In genomic region chr12:100199347-100200136, GRCh38 we compare ENCODE assay signal across 8 cellular contexts. TPM values are rescaled to one million over a fixed set of nuclear protein-coding genes. Genes with fewer than 3 reads are reported as not detected.
DNase-seq lines count a peak whose midpoint lies in the region; ATAC-seq and TF ChIP-seq lines count a peak whose summit lies in the region.

No MANE protein-coding gene starts in this region.

- peak overlapping the region; percentile 94 to 98 for H3K4me3 Mint-ChIP-seq in effector memory CD8-positive, alpha-beta T cell

- H3K9me3 Mint-ChIP-seq in effector memory CD8-positive, alpha-beta T cell = no peaks in the 10 kb centered on the region

- H3K36me3 ChIP-seq in mucosa of descending colon (ENCODE audit: low read depth) = no peaks in the 10 kb centered on the region

- intact Hi-C loops in mucosa of descending colon (cut with DNase I, micrococcal nuclease) = no loop called here

- no peak for TF ChIP-seq CTCF in mucosa of descending colon (IDR thresholded peaks at IDR 0.05)

- H3K27ac Mint-ChIP-seq in effector memory CD8-positive, alpha-beta T cell = peak overlapping the region; percentile 98 to 99

- H3K4me1 ChIP-seq in mucosa of descending colon (ENCODE audit: low read depth) = peaks cover 11% of the 10 kb centered on the region

- ATAC-seq in GM18870 (IDR thresholded peaks at IDR 0.05; ENCODE audit: unreplicated experiment) (peak; percentile 29), HG03097 (IDR thresholded peaks at IDR 0.05; ENCODE audit: low FRiP score, unreplicated experiment) (peak; percentile 75), mucosa of descending colon (peak; percentile 92)
- ATAC-seq in effector memory CD8-positive, alpha-beta T cell (replicated peaks) = peak; percentile 65

- DNase-seq in AG08395 (ENCODE audit: low spot score) = peak; percentile 36
- peak; percentile 68 for DNase-seq in NCI-H2171 treated with DMSO at 0.1 percent for 48 hours (lab: John Stamatoyannopoulos, UW)
- DNase-seq in activated CD4-positive, alpha-beta T cell treated with anti-CD3 and anti-CD28 coated beads, Interleukin-2, amount 50 U/mL, for 48 hours = peak; percentile 79 to 86
- DNase-seq in effector memory CD8-positive, alpha-beta T cell = peak; percentile 72 to 75 (median 72)
- peak; percentile 88 to 93 (median 93) for DNase-seq in mucosa of descending colon
- peak; percentile 69 for DNase-seq in stimulated activated CD8-positive, alpha-beta memory T cell treated with anti-CD3 and anti-CD28 coated beads, Interleukin-4, amount 100 ng/mL, for 24 hours (ENCODE audit: low read depth)

- peak overlapping the region; percentile 72 for H3K4me3 ChIP-seq in mucosa of descending colon

- H3K4me1 Mint-ChIP-seq in effector memory CD8-positive, alpha-beta T cell (ENCODE audit: low read depth in 2 of 2) = peaks cover 20 to 24% of the 10 kb centered on the region in 2 donors

- H3K9me3 ChIP-seq in mucosa of descending colon = no peaks in the 10 kb centered on the region

- no peaks in the 10 kb centered on the region for H3K27me3 Mint-ChIP-seq in effector memory CD8-positive, alpha-beta T cell

- peaks cover 32% of the 10 kb centered on the region for H3K36me3 Mint-ChIP-seq in effector memory CD8-positive, alpha-beta T cell (ENCODE audit: insufficient read depth)

RNA-seq across cellular contexts. Expression of gene ACTR6, which starts 1.1 kb away (rescaled TPM):
- total RNA-seq in mucosa of descending colon = 10 to 100 TPM; 20.4 to 26.5 (median 21.4) TPM

RNA-seq across cellular contexts. Expression of gene BLTP3B, which starts 56.9 kb away (rescaled TPM):
- total RNA-seq in mucosa of descending colon = 10 to 100 TPM; 20.6 to 29.7 (median 25.0) TPM

Comparison
In these comparisons a context has a peak if more than half of its experiments do, and no peak if none do; other contexts are left out.
1. Peak in every context shown above with its lines: DNase-seq, ATAC-seq and H3K4me3 ChIP-seq.
2. DNase-seq: peak in every context shown above with its lines; median percentile 93 in mucosa of descending colon; 82 in activated CD4-positive, alpha-beta T cell treated with anti-CD3 and anti-CD28 coated beads, Interleukin-2, amount 50 U/mL, for 48 hours; 72 in effector memory CD8-positive, alpha-beta T cell; 69 in stimulated activated CD8-positive, alpha-beta memory T cell treated with anti-CD3 and anti-CD28 coated beads, Interleukin-4, amount 100 ng/mL, for 24 hours; 68 in NCI-H2171 treated with DMSO at 0.1 percent for 48 hours; 36 in AG08395.
3. ATAC-seq: peak in every context shown above with its lines; median percentile 92 in mucosa of descending colon; 75 in HG03097; 65 in effector memory CD8-positive, alpha-beta T cell; 29 in GM18870.